8 cellular contexts compared by ENCODE assay signal in the genomic region with DNA sequence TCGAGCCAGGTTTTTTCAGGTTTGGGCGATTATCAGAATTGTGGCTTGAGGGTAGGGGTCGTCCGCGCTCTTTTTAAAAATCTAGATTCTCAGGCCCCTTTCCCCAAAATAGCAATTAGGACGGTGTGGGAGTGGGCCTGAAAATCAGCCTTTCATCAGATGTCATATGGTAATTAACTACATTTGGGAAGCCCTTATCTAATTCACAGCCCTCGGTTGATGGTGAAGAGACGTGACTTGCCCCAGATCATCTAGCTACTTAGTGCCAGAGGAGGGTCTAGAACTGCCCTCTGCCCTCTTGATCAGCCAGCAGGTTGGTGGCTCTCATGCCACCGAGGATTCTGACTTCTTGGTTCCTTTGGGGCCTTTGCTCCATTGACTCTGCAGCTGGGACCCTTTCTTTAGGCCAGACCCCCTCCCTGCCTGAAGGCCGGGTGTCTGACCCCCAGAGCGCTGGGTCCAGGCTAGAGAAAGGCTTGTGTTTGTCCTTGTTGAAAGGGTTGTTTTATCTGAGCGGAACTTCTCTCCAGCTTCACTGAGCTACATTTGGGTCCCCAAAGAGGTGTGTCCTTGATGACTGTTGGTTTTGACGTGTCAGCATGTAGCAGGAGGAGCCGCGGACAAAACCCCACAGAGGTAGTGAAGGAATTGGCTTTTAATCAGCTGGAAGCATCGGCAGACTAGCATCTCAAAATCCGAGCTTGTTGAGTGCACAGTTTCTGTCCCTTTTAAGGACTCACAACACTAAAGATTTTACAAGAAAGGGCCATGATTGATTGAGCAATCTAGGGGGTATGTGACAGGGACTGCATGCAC. TPM values are rescaled to one million over a fixed set of nuclear protein-coding genes. Genes with fewer than 3 reads are reported as not detected.
DNase-seq lines count a peak whose midpoint lies in the region; ATAC-seq, FAIRE-seq and TF ChIP-seq lines count a peak whose summit lies in the region.

No MANE protein-coding gene starts in this region.

- 4 to 13% (median 12%) methylated on average over 11 to 17 of the region's 17 CpGs for WGBS in adrenal gland, 4 donors

- H3K36me3 ChIP-seq in adrenal gland (replicated peaks in 1 of 2): peaks cover 0 to 9% of the 10 kb centered on the region in 2 donors
- peaks cover 5% of the 10 kb centered on the region in 2 donors for H3K36me3 ChIP-seq in kidney (ENCODE audit: control insufficient read depth in 1 of 2, insufficient read depth in 2 of 2, low read length in 2 of 2)

- peaks cover 15% of the 10 kb centered on the region for H3K36me3 Mint-ChIP-seq in stimulated activated memory B cell treated with anti-CD40 and anti-IgM and Interleukin-4, amounts not matched to agents 10 μg/mL and 1 μg/mL and 100 μg/mL, for 72 hours

- H3K27me3 Mint-ChIP-seq in stimulated activated memory B cell treated with anti-CD40 and anti-IgM and Interleukin-4, amounts not matched to agents 10 μg/mL and 1 μg/mL and 100 μg/mL, for 72 hours: peaks cover 14% of the 10 kb centered on the region

- peak overlapping the region; percentile 93 for H3K27ac Mint-ChIP-seq in stimulated activated memory B cell treated with anti-CD40 and anti-IgM and Interleukin-4, amounts not matched to agents 10 μg/mL and 1 μg/mL and 100 μg/mL, for 72 hours

- TF ChIP-seq POLR2A in adrenal gland (IDR thresholded peaks at IDR 0.05): peak in 1 of 2 donors; percentile 23

- H3K4me1 ChIP-seq in adrenal gland (replicated peaks in 1 of 2) (peaks cover 12 to 39% of the 10 kb centered on the region in 2 donors), kidney (ENCODE audit: control insufficient read depth in 1 of 2, insufficient read depth in 1 of 2, low read depth in 1 of 2, low read length in 2 of 2) (peaks cover 4 to 19% of the 10 kb centered on the region in 2 donors)

- H3K9me3 ChIP-seq in adrenal gland (replicated peaks in 1 of 3) (no peaks in the 10 kb centered on the region), kidney (ENCODE audit: control insufficient read depth in 1 of 2, low read length in 2 of 2) (no peaks in the 10 kb centered on the region)

- H3K4me1 Mint-ChIP-seq in stimulated activated memory B cell treated with anti-CD40 and anti-IgM and Interleukin-4, amounts not matched to agents 10 μg/mL and 1 μg/mL and 100 μg/mL, for 72 hours: peaks cover 50% of the 10 kb centered on the region

- peak overlapping the region; percentile 88 for H3K4me3 Mint-ChIP-seq in stimulated activated memory B cell treated with anti-CD40 and anti-IgM and Interleukin-4, amounts not matched to agents 10 μg/mL and 1 μg/mL and 100 μg/mL, for 72 hours

- H3K4me3 ChIP-seq in adrenal gland (peak overlapping the region; percentile 69 to 97 (median 78)), kidney (ENCODE audit: low read length in 2 of 2) (peak overlapping the region; percentile 58 to 81)

- TF ChIP-seq CTCF in adrenal gland (IDR thresholded peaks at IDR 0.05): no peak
- TF ChIP-seq CTCF in kidney (IDR thresholded peaks at IDR 0.05; ENCODE audit: borderline replicate concordance, extremely low read depth, insufficient read depth): no peak

- H3K27me3 ChIP-seq in adrenal gland: no peaks in the 10 kb centered on the region

- H3K27ac ChIP-seq in adrenal gland (peak overlapping the region; percentile 64 to 93 (median 84)), kidney (ENCODE audit: low read depth in 2 of 2, low read length in 2 of 2) (peak overlapping the region in 1 of 2 donors; percentile 73)

- FAIRE-seq in GM18507 (lab: Jason Lieb, UNC) (peak; percentile 78), kidney (lab: Jason Lieb, UNC) (no peak)

- ATAC-seq in HG02852 (IDR thresholded peaks at IDR 0.05; ENCODE audit: unreplicated experiment): peak; percentile 31
- peak; percentile 57 for ATAC-seq in stimulated activated memory B cell treated with anti-CD40 and anti-IgM and Interleukin-4, amounts not matched to agents 10 μg/mL and 1 μg/mL and 100 μg/mL, for 72 hours

- H3K9me3 Mint-ChIP-seq in stimulated activated memory B cell treated with anti-CD40 and anti-IgM and Interleukin-4, amounts not matched to agents 10 μg/mL and 1 μg/mL and 100 μg/mL, for 72 hours: no peaks in the 10 kb centered on the region

- intact Hi-C loops in adrenal gland (cut with DNase I): no loop called here
- intact Hi-C loops in kidney (cut with DNase I): no loop called here

- DNase-seq in GM18507 (ENCODE audit: extremely low spot score, insufficient read length, low read depth) (no peak), RKO (ENCODE audit: low spot score) (peak; percentile 85), adrenal gland (peak in 5 of 7 donors; percentile 40 to 77 (median 52)), kidney (no peak), globus pallidus (ENCODE audit: low spot score) (no peak), NCI-H446 (lab: John Stamatoyannopoulos, UW) (no peak)

- peak overlapping the region; percentile 60 to 89 for H3K9ac ChIP-seq in kidney (ENCODE audit: low read length in 2 of 2)

RNA-seq across cellular contexts. Expression of gene AEN, which starts 0.9 kb away (rescaled TPM):
- total RNA-seq in adrenal gland (10 to 100 TPM in 7 of 8 donors, 1 to 10 TPM in 1; 8.5 to 29.3 (median 14.2) TPM), kidney (17.4 TPM)
- polyA plus RNA-seq in adrenal gland (10 to 100 TPM in 1 of 3 donors, 1 to 10 TPM in 2; 4.9 to 11.3 (median 6.8) TPM), kidney (ENCODE audit: insufficient read depth, low read depth, low replicate concordance) (6.2 TPM)

RNA-seq across cellular contexts. Expression of gene ISG20, which starts 16.8 kb away (rescaled TPM):
- 10 to 100 TPM in 1 of 8 donors, 1 to 10 TPM in 7; 1.6 to 10.5 (median 7.6) TPM for total RNA-seq in adrenal gland
- polyA plus RNA-seq in adrenal gland: 10 to 100 TPM in 2 of 3 donors, 1 to 10 TPM in 1; 4.4 to 11.7 (median 10.2) TPM
- total RNA-seq in kidney: 25.5 TPM
- 7.3 TPM for polyA plus RNA-seq in kidney (ENCODE audit: insufficient read depth, low read depth, low replicate concordance)

Comparison
In these comparisons a context has a peak if more than half of its experiments do, and no peak if none do; other contexts are left out.
1. DNase-seq: peak in RKO (single experiment) and adrenal gland (5 of 7); none in GM18507 (single experiment), kidney (single experiment), globus pallidus (single experiment) and NCI-H446 (0 of 2).